Comparison of ENCODE assay signal across 25 cellular contexts in genomic region chr7:996089-996872, GRCh38.
"Had no signal": no experiment of that assay in that cellular context is flagged by ENCODE, and none has a peak within 500 bp of the region (broad histone marks: within the 10 kb centered on the region; RNA-seq: fewer than 3 reads in every experiment).

No MANE protein-coding gene starts in this region.

- H3K36me3 Mint-ChIP-seq: activated naive CD8-positive, alpha-beta T cell treated with anti-CD3 and anti-CD28 coated beads, Interleukin-2, amount 10 ng/mL, durations not matched to agents 7 days and 5 days; natural killer cell; WTC11 had no signal

- ATAC-seq: activated T-cell treated with anti-CD3 and anti-CD28 coated beads, Interleukin-2, amount 50 U/mL, for 4 hours; esophagus mucosa; gastrocnemius medialis; natural killer cell; upper lobe of right lung; WTC11 had no signal

- H3K4me3 ChIP-seq: breast epithelium, gastrocnemius medialis, left ventricle myocardium inferior, ovary, prostate gland, testis, upper lobe of right lung had no signal

- H3K27ac Mint-ChIP-seq: activated naive CD8-positive, alpha-beta T cell treated with anti-CD3 and anti-CD28 coated beads, Interleukin-2, amount 10 ng/mL, durations not matched to agents 7 days and 5 days; activated T-helper 2 cell treated with anti-CD3 and anti-CD28 coated beads, Interferon-gamma antibody, Interleukin-2, Interleukin-4, amounts not matched to agents 10 μg/mL and 5 μg/mL and 100 μg/mL, durations not matched to agents 14 hours and 24 hours and 36 hours; mesothelial cell of epicardium; natural killer cell; WTC11 had no signal

- H3K27me3 ChIP-seq: ovary, testis, upper lobe of right lung had no signal

- H3K4me1 ChIP-seq: breast epithelium, prostate gland, upper lobe of right lung had no signal

- H3K27me3 Mint-ChIP-seq: activated naive CD8-positive, alpha-beta T cell treated with anti-CD3 and anti-CD28 coated beads, Interleukin-2, amount 10 ng/mL, durations not matched to agents 7 days and 5 days; central memory CD8-positive, alpha-beta T cell had no signal

- H3K27ac ChIP-seq: breast epithelium, gastrocnemius medialis, left ventricle myocardium inferior, neutrophil, ovary, prostate gland, testis, upper lobe of right lung had no signal

- H3K36me3 ChIP-seq: gastrocnemius medialis, neutrophil, ovary, prostate gland had no signal

- H3K4me1 Mint-ChIP-seq: WTC11 had no signal

- H3K4me3 Mint-ChIP-seq: activated naive CD8-positive, alpha-beta T cell treated with anti-CD3 and anti-CD28 coated beads, Interleukin-2, amount 10 ng/mL, durations not matched to agents 7 days and 5 days; activated T-cell treated with anti-CD3 and anti-CD28 coated beads, Interleukin-2, amount 50 U/mL, for 4 hours; central memory CD8-positive, alpha-beta T cell; mesothelial cell of epicardium; natural killer cell; WTC11 had no signal

- H3K9me3 Mint-ChIP-seq: activated naive CD8-positive, alpha-beta T cell treated with anti-CD3 and anti-CD28 coated beads, Interleukin-2, amount 10 ng/mL, durations not matched to agents 7 days and 5 days; activated T-cell treated with anti-CD3 and anti-CD28 coated beads, Interleukin-2, amount 50 U/mL, for 4 hours; activated T-helper 2 cell treated with anti-CD3 and anti-CD28 coated beads, Interferon-gamma antibody, Interleukin-2, Interleukin-4, amounts not matched to agents 10 μg/mL and 5 μg/mL and 100 μg/mL, durations not matched to agents 14 hours and 24 hours and 36 hours; central memory CD8-positive, alpha-beta T cell; mesothelial cell of epicardium; natural killer cell; WTC11 had no signal

- DNase-seq: activated CD4-positive, alpha-beta T cell treated with anti-CD3 and anti-CD28 coated beads, Interleukin-2, amount 50 U/mL, for 4 hours; activated CD8-positive, alpha-beta memory T cell treated with anti-CD3 and anti-CD28 coated beads, Interleukin-2, amount 50 U/mL, for 48 hours; activated naive CD4-positive, alpha-beta T cell treated with Interleukin-2 at 50 U/mL for 16 hours; activated naive CD8-positive, alpha-beta T cell treated with anti-CD3 and anti-CD28 coated beads, Interleukin-2, amount 10 ng/mL, durations not matched to agents 7 days and 5 days; activated T-cell treated with anti-CD3 and anti-CD28 coated beads, Interleukin-2, amount 50 U/mL, for 4 hours; amniotic stem cell; effector memory CD4-positive, alpha-beta T cell; gastrocnemius medialis; head of caudate nucleus; hypothalamus; left ventricle myocardium inferior; natural killer cell; ovary; stimulated activated CD4-positive, alpha-beta T cell treated with anti-CD3 and anti-CD28 coated beads, Interleukin-4, amount 100 ng/mL, for 1 hour; stimulated activated naive CD4-positive, alpha-beta T cell; testis; upper lobe of right lung had no signal
